37 cellular contexts compared by ENCODE assay signal in the genomic region with DNA sequence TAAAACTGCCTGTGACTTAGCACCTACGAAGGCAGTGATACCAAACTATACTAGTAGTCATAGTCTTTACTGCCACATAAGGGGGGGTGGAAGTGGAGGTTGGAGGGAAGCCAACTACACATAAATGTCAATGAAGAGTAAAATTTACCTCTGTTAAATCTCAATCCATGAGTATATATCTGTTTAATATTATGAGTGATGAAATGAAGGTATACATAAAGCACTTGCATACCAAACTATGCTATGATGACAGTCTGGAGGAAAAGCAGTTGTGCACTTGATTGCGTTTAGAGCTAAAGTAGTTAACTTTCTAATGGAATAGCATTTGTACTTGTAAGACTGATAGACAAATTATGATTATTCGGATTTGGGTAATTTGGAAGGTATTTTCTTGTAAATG.
"Had no signal": no experiment of that assay in that cellular context is flagged by ENCODE, and none has a peak within 500 bp of the region (broad histone marks: within the 10 kb centered on the region; RNA-seq: fewer than 3 reads in every experiment).

No MANE protein-coding gene starts in this region.

- H3K27me3 ChIP-seq: adrenal gland, breast epithelium, cardiac muscle cell, dorsolateral prefrontal cortex had no signal

- H3K4me3 ChIP-seq: adrenal gland, breast epithelium, cardiac muscle cell, coronary artery, dorsolateral prefrontal cortex had no signal

- FAIRE-seq: frontal cortex had no signal

- H3K36me3 ChIP-seq: adrenal gland, breast epithelium, cardiac muscle cell, WERI-Rb-1 had no signal

- DNase-seq: activated B cell treated with CpG ODN at 0.5 μM for 24 hours; activated CD4-positive, alpha-beta memory T cell treated with anti-CD3 and anti-CD28 coated beads for 36 hours; activated CD4-positive, alpha-beta T cell treated with anti-CD3 and anti-CD28 coated beads for 48 hours; activated CD8-positive, alpha-beta memory T cell treated with anti-CD3 and anti-CD28 coated beads, Interleukin-2, amount 10 ng/mL, durations not matched to agents 7 days and 5 days; activated CD8-positive, alpha-beta memory T cell treated with anti-CD3 and anti-CD28 coated beads, Interleukin-2, amount 50 U/mL, for 4 hours; activated CD8-positive, alpha-beta T cell treated with anti-CD3 and anti-CD28 coated beads, Interleukin-2, amount 10 ng/mL, durations not matched to agents 7 days and 5 days; activated effector memory CD4-positive, alpha-beta T cell treated with anti-CD3 and anti-CD28 coated beads, Interleukin-2, amount 50 U/mL, for 16 hours; activated naive CD4-positive, alpha-beta T cell treated with anti-CD3 and anti-CD28 coated beads for 36 hours; activated naive CD8-positive, alpha-beta T cell treated with anti-CD3 and anti-CD28 coated beads for 36 hours; activated naive CD8-positive, alpha-beta T cell treated with anti-CD3 and anti-CD28 coated beads, Interleukin-2, amount 50 U/mL, for 24 hours; activated T-cell treated with anti-CD3 and anti-CD28 coated beads, Interleukin-2, amount 50 U/mL, for 1 hour; activated T-cell treated with anti-CD3 and anti-CD28 coated beads, Interleukin-2, amount 50 U/mL, for 48 hours; adrenal gland; amygdala; aorta; central memory CD4-positive, alpha-beta T cell; cerebellar nuclear complex; dorsolateral prefrontal cortex; effector memory CD4-positive, alpha-beta T cell; endodermal cell; foreskin fibroblast; head of caudate nucleus; T-helper 17 cell; T1000; WERI-Rb-1 had no signal

- H3K27ac ChIP-seq: adrenal gland, breast epithelium, cardiac muscle cell, coronary artery, dorsolateral prefrontal cortex, WERI-Rb-1 had no signal

- H3K4me1 Mint-ChIP-seq: activated B cell treated with CpG ODN at 0.5 μM for 24 hours had no signal

- ATAC-seq: activated CD4-positive, CD25-positive, alpha-beta regulatory T cell treated with anti-CD3 and anti-CD28 coated beads, Interleukin-2, amount 50 U/mL, for 24 hours; activated CD8-positive, alpha-beta memory T cell treated with anti-CD3 and anti-CD28 coated beads, Interleukin-2, amount 10 ng/mL, durations not matched to agents 7 days and 5 days; activated CD8-positive, alpha-beta T cell treated with anti-CD3 and anti-CD28 coated beads, Interleukin-2, amount 10 ng/mL, durations not matched to agents 7 days and 5 days; activated naive CD8-positive, alpha-beta T cell treated with anti-CD3 and anti-CD28 coated beads, Interleukin-2, amount 50 U/mL, for 24 hours; esophagus mucosa; T-helper 17 cell had no signal

- H3K9me3 Mint-ChIP-seq: activated B cell treated with CpG ODN at 0.5 μM for 24 hours; activated CD4-positive, alpha-beta memory T cell treated with anti-CD3 and anti-CD28 coated beads for 36 hours; activated naive CD4-positive, alpha-beta T cell treated with anti-CD3 and anti-CD28 coated beads for 36 hours; activated naive CD4-positive, alpha-beta T cell treated with anti-CD3 and anti-CD28 coated beads, Interleukin-2, amount 50 U/mL, for 24 hours; activated naive CD8-positive, alpha-beta T cell treated with anti-CD3 and anti-CD28 coated beads for 36 hours; activated naive CD8-positive, alpha-beta T cell treated with anti-CD3 and anti-CD28 coated beads, Interleukin-2, amount 50 U/mL, for 24 hours; activated T-helper 1 cell treated with anti-CD3 and anti-CD28 coated beads, Interleukin-12 subunit alpha, Interleukin-12 subunit beta, Interleukin-2, Interleukin-4 antibody, amounts not matched to agents 30 ng/mL and 10 ng/mL and 1 ng/mL, durations not matched to agents 14 hours and 24 hours and 36 hours; activated T-helper 2 cell treated with anti-CD3 and anti-CD28 coated beads, Interferon-gamma antibody, Interleukin-2, Interleukin-4, amounts not matched to agents 10 μg/mL and 5 μg/mL and 100 μg/mL, durations not matched to agents 14 hours and 24 hours and 36 hours; brain; dendritic cell treated with granulocyte-macrophage colony-stimulating factor and Interleukin-4, amounts not matched to agents 40 ng/mL and 50 ng/mL, for 4 days; endodermal cell; T-helper 2 cell treated with Interferon-gamma antibody and Interleukin-4, amounts not matched to agents 5 μg/mL and 100 μg/mL, for 36 hours had no signal

- H3K9me3 ChIP-seq: adrenal gland, breast epithelium had no signal

- H3K27ac Mint-ChIP-seq: activated B cell treated with CpG ODN at 0.5 μM for 24 hours; activated CD4-positive, alpha-beta memory T cell treated with anti-CD3 and anti-CD28 coated beads for 36 hours; activated CD8-positive, alpha-beta memory T cell treated with anti-CD3 and anti-CD28 coated beads, Interleukin-2, amount 10 ng/mL, durations not matched to agents 7 days and 5 days; activated CD8-positive, alpha-beta T cell treated with anti-CD3 and anti-CD28 coated beads, Interleukin-2, amount 10 ng/mL, durations not matched to agents 7 days and 5 days; activated naive CD4-positive, alpha-beta T cell treated with anti-CD3 and anti-CD28 coated beads for 36 hours; activated naive CD4-positive, alpha-beta T cell treated with anti-CD3 and anti-CD28 coated beads, Interleukin-2, amount 50 U/mL, for 24 hours; activated naive CD8-positive, alpha-beta T cell treated with anti-CD3 and anti-CD28 coated beads for 36 hours; activated naive CD8-positive, alpha-beta T cell treated with anti-CD3 and anti-CD28 coated beads, Interleukin-2, amount 50 U/mL, for 24 hours; activated T-helper 1 cell treated with anti-CD3 and anti-CD28 coated beads, Interleukin-12 subunit alpha, Interleukin-12 subunit beta, Interleukin-2, Interleukin-4 antibody, amounts not matched to agents 30 ng/mL and 10 ng/mL and 1 ng/mL, durations not matched to agents 14 hours and 24 hours and 36 hours; activated T-helper 2 cell treated with anti-CD3 and anti-CD28 coated beads, Interferon-gamma antibody, Interleukin-2, Interleukin-4, amounts not matched to agents 10 μg/mL and 5 μg/mL and 100 μg/mL, durations not matched to agents 14 hours and 24 hours and 36 hours; brain; dendritic cell treated with granulocyte-macrophage colony-stimulating factor and Interleukin-4, amounts not matched to agents 40 ng/mL and 50 ng/mL, for 4 days; endodermal cell; T-helper 17 cell; T-helper 2 cell treated with Interferon-gamma antibody and Interleukin-4, amounts not matched to agents 5 μg/mL and 100 μg/mL, for 36 hours had no signal

- H3K4me1 ChIP-seq: adrenal gland, breast epithelium had no signal

- H3K4me3 Mint-ChIP-seq: activated B cell treated with CpG ODN at 0.5 μM for 24 hours; activated CD4-positive, alpha-beta memory T cell treated with anti-CD3 and anti-CD28 coated beads for 36 hours; activated CD8-positive, alpha-beta memory T cell treated with anti-CD3 and anti-CD28 coated beads, Interleukin-2, amount 10 ng/mL, durations not matched to agents 7 days and 5 days; activated CD8-positive, alpha-beta T cell treated with anti-CD3 and anti-CD28 coated beads, Interleukin-2, amount 10 ng/mL, durations not matched to agents 7 days and 5 days; activated naive CD4-positive, alpha-beta T cell treated with anti-CD3 and anti-CD28 coated beads for 36 hours; activated naive CD4-positive, alpha-beta T cell treated with anti-CD3 and anti-CD28 coated beads, Interleukin-2, amount 50 U/mL, for 24 hours; activated naive CD8-positive, alpha-beta T cell treated with anti-CD3 and anti-CD28 coated beads for 36 hours; activated naive CD8-positive, alpha-beta T cell treated with anti-CD3 and anti-CD28 coated beads, Interleukin-2, amount 50 U/mL, for 24 hours; activated T-helper 1 cell treated with anti-CD3 and anti-CD28 coated beads, Interleukin-12 subunit alpha, Interleukin-12 subunit beta, Interleukin-2, Interleukin-4 antibody, amounts not matched to agents 30 ng/mL and 10 ng/mL and 1 ng/mL, durations not matched to agents 14 hours and 24 hours and 36 hours; brain; dendritic cell treated with granulocyte-macrophage colony-stimulating factor and Interleukin-4, amounts not matched to agents 40 ng/mL and 50 ng/mL, for 4 days; endodermal cell; T-helper 17 cell; T-helper 2 cell treated with Interferon-gamma antibody and Interleukin-4, amounts not matched to agents 5 μg/mL and 100 μg/mL, for 36 hours had no signal

- H3K27me3 Mint-ChIP-seq: activated B cell treated with CpG ODN at 0.5 μM for 24 hours; activated CD4-positive, alpha-beta memory T cell treated with anti-CD3 and anti-CD28 coated beads for 36 hours; activated CD8-positive, alpha-beta memory T cell treated with anti-CD3 and anti-CD28 coated beads, Interleukin-2, amount 10 ng/mL, durations not matched to agents 7 days and 5 days; activated naive CD4-positive, alpha-beta T cell treated with anti-CD3 and anti-CD28 coated beads, Interleukin-2, amount 50 U/mL, for 24 hours; activated naive CD8-positive, alpha-beta T cell treated with anti-CD3 and anti-CD28 coated beads for 36 hours; activated naive CD8-positive, alpha-beta T cell treated with anti-CD3 and anti-CD28 coated beads, Interleukin-2, amount 50 U/mL, for 24 hours; brain; dendritic cell treated with granulocyte-macrophage colony-stimulating factor and Interleukin-4, amounts not matched to agents 40 ng/mL and 50 ng/mL, for 4 days; T-helper 17 cell had no signal
